ENCODE assay signal across 2 cellular contexts in the genomic region with DNA sequence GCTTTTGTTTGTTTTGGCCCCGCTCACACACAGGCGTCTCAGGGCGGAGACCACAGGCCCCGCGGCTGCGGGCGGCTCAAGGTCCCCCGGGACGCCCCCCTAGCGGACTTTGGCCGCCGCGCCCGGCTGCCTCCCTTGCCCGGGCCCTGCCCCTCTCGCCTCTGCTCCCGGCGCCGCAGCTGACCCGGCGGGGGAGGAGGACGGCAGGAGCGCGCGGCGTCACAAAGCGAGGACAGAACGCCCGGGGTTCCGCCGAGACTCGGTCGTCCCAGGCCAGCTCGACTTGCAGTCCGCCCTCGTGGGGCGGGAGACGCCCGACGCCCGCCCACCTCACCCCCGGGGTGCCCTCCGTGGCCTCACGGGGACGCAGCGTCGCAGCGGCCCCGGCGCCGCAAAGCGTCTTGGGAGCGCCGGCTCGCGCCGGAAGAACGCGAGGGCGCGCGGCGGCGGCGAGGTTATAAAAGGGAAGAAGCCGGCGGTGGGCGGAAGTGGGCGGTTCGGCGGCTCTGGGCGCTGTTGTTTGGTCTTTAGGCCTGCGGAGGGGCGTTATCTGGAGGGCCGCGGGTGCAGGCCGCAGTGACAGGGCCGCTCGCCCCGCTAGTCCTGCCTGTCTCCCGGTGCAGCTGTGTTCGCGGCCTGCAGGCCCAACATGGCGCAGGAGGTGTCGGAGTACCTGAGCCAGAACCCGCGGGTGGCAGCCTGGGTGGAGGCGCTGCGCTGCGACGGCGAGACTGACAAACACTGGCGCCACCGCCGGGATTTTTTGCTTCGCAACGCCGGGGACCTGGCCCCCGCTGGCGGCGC.
A peak's percentile ranks its signal among the peaks of the same experiment; 100 is the strongest.
TF ChIP-seq lines count a peak whose summit lies in the region.

A gene with protein sequence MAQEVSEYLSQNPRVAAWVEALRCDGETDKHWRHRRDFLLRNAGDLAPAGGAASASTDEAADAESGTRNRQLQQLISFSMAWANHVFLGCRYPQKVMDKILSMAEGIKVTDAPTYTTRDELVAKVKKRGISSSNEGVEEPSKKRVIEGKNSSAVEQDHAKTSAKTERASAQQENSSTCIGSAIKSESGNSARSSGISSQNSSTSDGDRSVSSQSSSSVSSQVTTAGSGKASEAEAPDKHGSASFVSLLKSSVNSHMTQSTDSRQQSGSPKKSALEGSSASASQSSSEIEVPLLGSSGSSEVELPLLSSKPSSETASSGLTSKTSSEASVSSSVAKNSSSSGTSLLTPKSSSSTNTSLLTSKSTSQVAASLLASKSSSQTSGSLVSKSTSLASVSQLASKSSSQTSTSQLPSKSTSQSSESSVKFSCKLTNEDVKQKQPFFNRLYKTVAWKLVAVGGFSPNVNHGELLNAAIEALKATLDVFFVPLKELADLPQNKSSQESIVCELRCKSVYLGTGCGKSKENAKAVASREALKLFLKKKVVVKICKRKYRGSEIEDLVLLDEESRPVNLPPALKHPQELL (plus strand): TSS at position 488 of the 804 bp plus-strand sequence. CDS start 162 bp downstream, at position 650.

TF ChIP-seq in A549, 52 proteins besides CTCF, POLR2A, EP300 and RAD21 (continues in another document):
- TF ChIP-seq, protein P1, sequence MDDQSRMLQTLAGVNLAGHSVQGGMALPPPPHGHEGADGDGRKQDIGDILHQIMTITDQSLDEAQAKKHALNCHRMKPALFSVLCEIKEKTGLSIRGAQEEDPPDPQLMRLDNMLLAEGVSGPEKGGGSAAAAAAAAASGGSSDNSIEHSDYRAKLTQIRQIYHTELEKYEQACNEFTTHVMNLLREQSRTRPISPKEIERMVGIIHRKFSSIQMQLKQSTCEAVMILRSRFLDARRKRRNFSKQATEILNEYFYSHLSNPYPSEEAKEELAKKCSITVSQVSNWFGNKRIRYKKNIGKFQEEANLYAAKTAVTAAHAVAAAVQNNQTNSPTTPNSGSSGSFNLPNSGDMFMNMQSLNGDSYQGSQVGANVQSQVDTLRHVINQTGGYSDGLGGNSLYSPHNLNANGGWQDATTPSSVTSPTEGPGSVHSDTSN (IDR thresholded peaks at IDR 0.05), result peak; percentile 24; the same call in 1 of the 2 replicates
- no peak for TF ChIP-seq FOSL2 (IDR thresholded peaks at IDR 0.05)
- peak; percentile 4; the same call in 1 of the 2 replicates for TF ChIP-seq FOSL2 (CRISPR knock-in tag; IDR thresholded peaks at IDR 0.05)
- TF ChIP-seq POLR2AphosphoS2 (conservative IDR thresholded peaks at IDR 0.05; ENCODE audit: low read length), result no peak
- no peak for TF ChIP-seq HOXB13 (CRISPR knock-in tag; IDR thresholded peaks at IDR 0.05; ENCODE audit: low read depth)
- peak; percentile 31 to 90; a peak in 3 of 5 replicates for TF ChIP-seq JUN (IDR thresholded peaks at IDR 0.05)
- peak; percentile 82 for TF ChIP-seq PHF8 (IDR thresholded peaks at IDR 0.05; ENCODE audit: borderline replicate concordance, low read depth)
- TF ChIP-seq, protein P2, sequence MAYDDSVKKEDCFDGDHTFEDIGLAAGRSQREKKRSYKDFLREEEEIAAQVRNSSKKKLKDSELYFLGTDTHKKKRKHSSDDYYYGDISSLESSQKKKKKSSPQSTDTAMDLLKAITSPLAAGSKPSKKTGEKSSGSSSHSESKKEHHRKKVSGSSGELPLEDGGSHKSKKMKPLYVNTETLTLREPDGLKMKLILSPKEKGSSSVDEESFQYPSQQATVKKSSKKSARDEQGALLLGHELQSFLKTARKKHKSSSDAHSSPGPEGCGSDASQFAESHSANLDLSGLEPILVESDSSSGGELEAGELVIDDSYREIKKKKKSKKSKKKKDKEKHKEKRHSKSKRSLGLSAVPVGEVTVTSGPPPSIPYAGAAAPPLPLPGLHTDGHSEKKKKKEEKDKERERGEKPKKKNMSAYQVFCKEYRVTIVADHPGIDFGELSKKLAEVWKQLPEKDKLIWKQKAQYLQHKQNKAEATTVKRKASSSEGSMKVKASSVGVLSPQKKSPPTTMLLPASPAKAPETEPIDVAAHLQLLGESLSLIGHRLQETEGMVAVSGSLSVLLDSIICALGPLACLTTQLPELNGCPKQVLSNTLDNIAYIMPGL (CRISPR knock-in tag; IDR thresholded peaks at IDR 0.05; ENCODE audit: borderline replicate concordance), result no peak
- TF ChIP-seq CHD4 (IDR thresholded peaks at IDR 0.05; ENCODE audit: borderline replicate concordance), result no peak
- no peak for TF ChIP-seq USF2 (IDR thresholded peaks at IDR 0.05)
- TF ChIP-seq TFCP2L1 (CRISPR knock-in tag; IDR thresholded peaks at IDR 0.05), result 0 out of 2 replicates have a peak, but pooled peaks have one; percentile 55
- no peak for TF ChIP-seq EHMT2 (IDR thresholded peaks at IDR 0.05; ENCODE audit: low read depth)
- peak; percentile 33; the same call in 1 of the 2 replicates for TF ChIP-seq KDM5A (IDR thresholded peaks at IDR 0.05)
- no peak for TF ChIP-seq FOSB (CRISPR knock-in tag; IDR thresholded peaks at IDR 0.05)
- peak; percentile 24; the same call in 1 of the 2 replicates for TF ChIP-seq MAX (IDR thresholded peaks at IDR 0.05)
- TF ChIP-seq, protein P3, sequence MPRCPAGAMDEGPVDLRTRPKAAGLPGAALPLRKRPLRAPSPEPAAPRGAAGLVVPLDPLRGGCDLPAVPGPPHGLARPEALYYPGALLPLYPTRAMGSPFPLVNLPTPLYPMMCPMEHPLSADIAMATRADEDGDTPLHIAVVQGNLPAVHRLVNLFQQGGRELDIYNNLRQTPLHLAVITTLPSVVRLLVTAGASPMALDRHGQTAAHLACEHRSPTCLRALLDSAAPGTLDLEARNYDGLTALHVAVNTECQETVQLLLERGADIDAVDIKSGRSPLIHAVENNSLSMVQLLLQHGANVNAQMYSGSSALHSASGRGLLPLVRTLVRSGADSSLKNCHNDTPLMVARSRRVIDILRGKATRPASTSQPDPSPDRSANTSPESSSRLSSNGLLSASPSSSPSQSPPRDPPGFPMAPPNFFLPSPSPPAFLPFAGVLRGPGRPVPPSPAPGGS (IDR thresholded peaks at IDR 0.05), result peak; percentile 61; the same call in 2 of the 3 replicates

TF ChIP-seq in K562, 482 proteins besides CTCF, POLR2A, EP300 and RAD21 (continues in another document):
- TF ChIP-seq MCM7 (IDR thresholded peaks at IDR 0.05) (no peak), ZNF445 (CRISPR knock-in tag; IDR thresholded peaks at IDR 0.05; ENCODE audit: low read depth) (no peak), ZZZ3 (IDR thresholded peaks at IDR 0.05) (peak; percentile 85; the same call in 1 of the 2 replicates), BRD4 (IDR thresholded peaks at IDR 0.05) (peak; percentile 13; the same call in 1 of the 2 replicates), HDAC1 (IDR thresholded peaks at IDR 0.05) (peak; percentile 6 to 84; a peak in 2 of 4 replicates), ZNF699 (CRISPR knock-in tag; IDR thresholded peaks at IDR 0.05; ENCODE audit: insufficient replicate concordance) (no peak), STAG1 (CRISPR knock-in tag; IDR thresholded peaks at IDR 0.05; ENCODE audit: borderline replicate concordance) (no peak), ELF2 (CRISPR knock-in tag; IDR thresholded peaks at IDR 0.05) (peak; percentile 42; the same call in 1 of the 2 replicates), PURB (CRISPR knock-in tag; IDR thresholded peaks at IDR 0.05; ENCODE audit: low read depth) (no peak), DNMT1 (IDR thresholded peaks at IDR 0.05) (no peak), E2F1 (CRISPR knock-in tag; IDR thresholded peaks at IDR 0.05) (peak; percentile 80), ZNF224 (CRISPR knock-in tag; IDR thresholded peaks at IDR 0.05) (no peak), HIVEP1 (CRISPR knock-in tag; IDR thresholded peaks at IDR 0.05) (no peak), TAF7 (tag; IDR thresholded peaks at IDR 0.05) (peak; percentile 28; the same call in 1 of the 2 replicates), CXXC5 (CRISPR knock-in tag; IDR thresholded peaks at IDR 0.05) (peak; percentile 96), DACH1 (IDR thresholded peaks at IDR 0.05; ENCODE audit: partially characterized antibody) (peak; percentile 8), ZBTB1 (CRISPR knock-in tag; IDR thresholded peaks at IDR 0.05; ENCODE audit: borderline replicate concordance, low read depth) (peak; percentile 84), ZNF778 (CRISPR knock-in tag; IDR thresholded peaks at IDR 0.05) (no peak), PHF21A (IDR thresholded peaks at IDR 0.05; ENCODE audit: borderline replicate concordance, low read depth) (0 out of 2 replicates have a peak, but pooled peaks have one; percentile 26), ZNF12 (CRISPR knock-in tag; IDR thresholded peaks at IDR 0.05) (no peak; the same call in 1 of the 2 replicates), ZNF3 (CRISPR knock-in tag; IDR thresholded peaks at IDR 0.05) (no peak), SMC3 (conservative IDR thresholded peaks at IDR 0.05; ENCODE audit: insufficient read depth, low read depth, low read length) (no peak), STAT5A (IDR thresholded peaks at IDR 0.05; ENCODE audit: borderline replicate concordance, low read length) (no peak), NONO (IDR thresholded peaks at IDR 0.05; ENCODE audit: low read depth in 2 of 2, low read length in 1 of 2) (peak; percentile 85 to 88), PRPF4 (IDR thresholded peaks at IDR 0.05; ENCODE audit: insufficient read depth, low read depth, low read length, poor library complexity, severe bottlenecking) (peak; percentile 26), TRIM24 (IDR thresholded peaks at IDR 0.05) (no peak), ZNF316 (IDR thresholded peaks at IDR 0.05) (no peak), MNT (conservative IDR thresholded peaks at IDR 0.05) (peak; percentile 58 to 86; a peak in 3 of 4 replicates), NFIX (CRISPR knock-in tag; IDR thresholded peaks at IDR 0.05; ENCODE audit: low read depth) (no peak), SNAPC5 (CRISPR knock-in tag; IDR thresholded peaks at IDR 0.05) (no peak)
- TF ChIP-seq, protein P4, sequence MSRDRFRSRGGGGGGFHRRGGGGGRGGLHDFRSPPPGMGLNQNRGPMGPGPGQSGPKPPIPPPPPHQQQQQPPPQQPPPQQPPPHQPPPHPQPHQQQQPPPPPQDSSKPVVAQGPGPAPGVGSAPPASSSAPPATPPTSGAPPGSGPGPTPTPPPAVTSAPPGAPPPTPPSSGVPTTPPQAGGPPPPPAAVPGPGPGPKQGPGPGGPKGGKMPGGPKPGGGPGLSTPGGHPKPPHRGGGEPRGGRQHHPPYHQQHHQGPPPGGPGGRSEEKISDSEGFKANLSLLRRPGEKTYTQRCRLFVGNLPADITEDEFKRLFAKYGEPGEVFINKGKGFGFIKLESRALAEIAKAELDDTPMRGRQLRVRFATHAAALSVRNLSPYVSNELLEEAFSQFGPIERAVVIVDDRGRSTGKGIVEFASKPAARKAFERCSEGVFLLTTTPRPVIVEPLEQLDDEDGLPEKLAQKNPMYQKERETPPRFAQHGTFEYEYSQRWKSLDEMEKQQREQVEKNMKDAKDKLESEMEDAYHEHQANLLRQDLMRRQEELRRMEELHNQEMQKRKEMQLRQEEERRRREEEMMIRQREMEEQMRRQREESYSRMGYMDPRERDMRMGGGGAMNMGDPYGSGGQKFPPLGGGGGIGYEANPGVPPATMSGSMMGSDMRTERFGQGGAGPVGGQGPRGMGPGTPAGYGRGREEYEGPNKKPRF (IDR thresholded peaks at IDR 0.05; ENCODE audit: low read depth, low read length), result no peak
- TF ChIP-seq, protein P5, sequence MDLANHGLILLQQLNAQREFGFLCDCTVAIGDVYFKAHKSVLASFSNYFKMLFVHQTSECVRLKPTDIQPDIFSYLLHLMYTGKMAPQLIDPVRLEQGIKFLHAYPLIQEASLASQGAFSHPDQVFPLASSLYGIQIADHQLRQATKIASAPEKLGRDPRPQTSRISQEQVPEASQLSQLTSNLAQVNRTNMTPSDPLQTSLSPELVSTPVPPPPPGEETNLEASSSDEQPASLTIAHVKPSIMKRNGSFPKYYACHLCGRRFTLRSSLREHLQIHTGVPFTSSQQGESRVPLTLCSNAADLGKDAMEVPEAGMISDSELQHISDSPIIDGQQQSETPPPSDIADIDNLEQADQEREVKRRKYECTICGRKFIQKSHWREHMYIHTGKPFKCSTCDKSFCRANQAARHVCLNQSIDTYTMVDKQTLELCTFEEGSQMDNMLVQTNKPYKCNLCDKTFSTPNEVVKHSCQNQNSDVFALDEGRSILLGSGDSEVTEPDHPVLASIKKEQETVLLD (IDR thresholded peaks at IDR 0.05), result no peak; the same call in 1 of the 2 replicates
- TF ChIP-seq, protein P6, sequence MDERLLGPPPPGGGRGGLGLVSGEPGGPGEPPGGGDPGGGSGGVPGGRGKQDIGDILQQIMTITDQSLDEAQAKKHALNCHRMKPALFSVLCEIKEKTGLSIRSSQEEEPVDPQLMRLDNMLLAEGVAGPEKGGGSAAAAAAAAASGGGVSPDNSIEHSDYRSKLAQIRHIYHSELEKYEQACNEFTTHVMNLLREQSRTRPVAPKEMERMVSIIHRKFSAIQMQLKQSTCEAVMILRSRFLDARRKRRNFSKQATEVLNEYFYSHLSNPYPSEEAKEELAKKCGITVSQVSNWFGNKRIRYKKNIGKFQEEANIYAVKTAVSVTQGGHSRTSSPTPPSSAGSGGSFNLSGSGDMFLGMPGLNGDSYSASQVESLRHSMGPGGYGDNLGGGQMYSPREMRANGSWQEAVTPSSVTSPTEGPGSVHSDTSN (CRISPR knock-in tag; IDR thresholded peaks at IDR 0.05; ENCODE audit: low read depth), result no peak
- TF ChIP-seq, protein P6 (tag; conservative IDR thresholded peaks at IDR 0.05; ENCODE audit: low read depth), result no peak
